19 cellular contexts compared by ENCODE assay signal in the genomic region with DNA sequence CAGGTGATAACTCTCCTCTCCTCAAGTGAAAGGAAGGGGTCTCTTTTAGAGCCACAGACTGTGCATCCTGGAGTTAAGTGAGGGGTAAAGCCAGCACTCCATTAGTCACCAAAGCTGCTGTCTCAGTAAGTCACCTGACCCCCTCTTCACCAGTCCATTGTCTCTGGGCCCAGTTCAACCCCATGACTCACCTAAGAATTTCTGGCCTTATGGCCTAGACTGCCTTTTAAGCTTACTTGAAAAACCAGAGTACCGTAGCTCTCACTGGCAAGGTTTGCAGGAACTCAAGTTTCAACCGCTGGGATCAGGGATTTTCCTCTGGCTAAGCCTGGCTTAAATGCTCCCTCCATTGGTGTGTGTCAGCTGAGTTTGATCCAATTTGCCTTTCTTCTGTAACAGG. TPM values are rescaled to one million over a fixed set of nuclear protein-coding genes. Genes with fewer than 3 reads are reported as not detected.
DNase-seq lines count a peak whose midpoint lies in the region; ATAC-seq and TF ChIP-seq lines count a peak whose summit lies in the region.
"Had no signal": no experiment of that assay in that cellular context is flagged by ENCODE, and none has a peak within 500 bp of the region (broad histone marks: within the 10 kb centered on the region; RNA-seq: fewer than 3 reads in every experiment).

No MANE protein-coding gene starts in this region.

- H3K9me3 Mint-ChIP-seq in effector memory CD8-positive, alpha-beta T cell: no peaks in the 10 kb centered on the region
- H3K9me3 Mint-ChIP-seq: activated naive CD4-positive, alpha-beta T cell treated with anti-CD3 and anti-CD28 coated beads, Interleukin-2, amount 10 ng/mL, durations not matched to agents 7 days and 5 days; T-helper 1 cell treated with Interleukin-12 subunit alpha and Interleukin-12 subunit beta and Interleukin-4 antibody, amounts not matched to agents 30 μg/mL and 1 μg/mL, for 36 hours had no signal

- TF ChIP-seq CTCF in brain microvascular endothelial cell (IDR thresholded peaks at IDR 0.05; ENCODE audit: low read depth, low read length, missing control alignments): no peak

- no peak for ATAC-seq in effector memory CD8-positive, alpha-beta T cell (replicated peaks)
- no peak for ATAC-seq in HG03025 (IDR thresholded peaks at IDR 0.05; ENCODE audit: low FRiP score, unreplicated experiment)
- ATAC-seq: activated CD4-positive, CD25-positive, alpha-beta regulatory T cell treated with anti-CD3 and anti-CD28 coated beads, Interleukin-2, amount 50 U/mL, for 24 hours; left colon had no signal

- H3K36me3 Mint-ChIP-seq in effector memory CD8-positive, alpha-beta T cell (ENCODE audit: insufficient read depth): peaks cover 2% of the 10 kb centered on the region

- no peaks in the 10 kb centered on the region for H3K27me3 ChIP-seq in brain microvascular endothelial cell (replicated peaks)

- H3K4me3 Mint-ChIP-seq in effector memory CD8-positive, alpha-beta T cell: no peak overlapping the region
- H3K4me3 Mint-ChIP-seq: activated naive CD4-positive, alpha-beta T cell treated with anti-CD3 and anti-CD28 coated beads, Interleukin-2, amount 10 ng/mL, durations not matched to agents 7 days and 5 days; T-helper 1 cell treated with Interleukin-12 subunit alpha and Interleukin-12 subunit beta and Interleukin-4 antibody, amounts not matched to agents 30 μg/mL and 1 μg/mL, for 36 hours had no signal

- H3K27me3 Mint-ChIP-seq in effector memory CD8-positive, alpha-beta T cell: peaks cover 0 to 1% of the 10 kb centered on the region in 2 donors

- peaks cover 6 to 7% of the 10 kb centered on the region in 2 donors for H3K4me1 Mint-ChIP-seq in effector memory CD8-positive, alpha-beta T cell (ENCODE audit: low read depth in 2 of 2)

- no peak overlapping the region for H3K27ac Mint-ChIP-seq in effector memory CD8-positive, alpha-beta T cell
- H3K27ac Mint-ChIP-seq: activated naive CD4-positive, alpha-beta T cell treated with anti-CD3 and anti-CD28 coated beads, Interleukin-2, amount 10 ng/mL, durations not matched to agents 7 days and 5 days; T-helper 1 cell treated with Interleukin-12 subunit alpha and Interleukin-12 subunit beta and Interleukin-4 antibody, amounts not matched to agents 30 μg/mL and 1 μg/mL, for 36 hours had no signal

- no peaks in the 10 kb centered on the region for H3K36me3 ChIP-seq in brain microvascular endothelial cell (replicated peaks)
- H3K36me3 ChIP-seq: cardiac muscle cell had no signal

- DNase-seq in DMS79 treated with DMSO at 0.1 percent for 48 hours (lab: John Stamatoyannopoulos, UW) (peak; percentile 94), M059J (ENCODE audit: low read depth) (peak; percentile 93), brain microvascular endothelial cell (peak; percentile 11), kidney glomerular epithelial cell (lab: John Stamatoyannopoulos, UW) (peak; percentile 35), anterior cingulate cortex (lab: John Stamatoyannopoulos, UW) (no peak), iPS-NIHi11 (ENCODE audit: low spot score) (no peak)
- DNase-seq in effector memory CD8-positive, alpha-beta T cell: no peak
- DNase-seq: activated CD8-positive, alpha-beta memory T cell treated with anti-CD3 and anti-CD28 coated beads, Interleukin-2, amount 50 U/mL, for 4 hours; activated naive CD4-positive, alpha-beta T cell treated with anti-CD3 and anti-CD28 coated beads, Interleukin-2, amount 10 ng/mL, durations not matched to agents 7 days and 5 days; effector memory CD4-positive, alpha-beta T cell; left colon; NCI-H1417 treated with DMSO at 0.1 percent for 48 hours; NCI-H524 treated with DMSO at 0.1 percent for 48 hours had no signal

- no peak overlapping the region for H3K4me3 ChIP-seq in brain microvascular endothelial cell (ENCODE audit: low read depth, low read length)
- H3K4me3 ChIP-seq: cardiac muscle cell had no signal

- no peak overlapping the region for H3K27ac ChIP-seq in brain microvascular endothelial cell
- H3K27ac ChIP-seq: cardiac muscle cell had no signal

- in situ Hi-C loops in brain microvascular endothelial cell (cut with HindIII; ENCODE audit: low pct_ligation_motif_present, low sequenced_read_pairs): no loop called here

RNA-seq across cellular contexts. Expression of gene EID2, which starts 23.4 kb away (rescaled TPM):
- total RNA-seq in M059J (2014; rRNA removed; shearing (Covaris generic)): 16.4 and 20.0 TPM in 2 replicates

RNA-seq across cellular contexts. Expression of gene EID2B, which starts 30.8 kb away (rescaled TPM):
- total RNA-seq in M059J (2014; rRNA removed; shearing (Covaris generic)): 7.4 and 8.9 TPM in 2 replicates

RNA-seq across cellular contexts. Expression of gene LGALS13, which starts 38.9 kb away (rescaled TPM):
- not detected in 2 replicates for total RNA-seq in M059J (2014; rRNA removed; shearing (Covaris generic))
- total RNA-seq: cardiac muscle cell, glomerular endothelial cell, left colon, posterior vena cava had no signal

RNA-seq across cellular contexts. Expression of gene SELENOV, which starts 48.5 kb away (rescaled TPM):
- not detected in 2 replicates for total RNA-seq in M059J (2014; rRNA removed; shearing (Covaris generic))
- total RNA-seq: glomerular endothelial cell, left colon, posterior vena cava had no signal

Comparison
In these comparisons a context has a peak if more than half of its experiments do, and no peak if none do; other contexts are left out.
1. DNase-seq: peak in DMS79 treated with DMSO at 0.1 percent for 48 hours (single experiment), M059J (single experiment), brain microvascular endothelial cell (single experiment) and kidney glomerular epithelial cell (single experiment); none in anterior cingulate cortex (0 of 58), effector memory CD8-positive, alpha-beta T cell (0 of 3) and iPS-NIHi11 (single experiment).